19 cellular contexts compared by ENCODE assay signal in the genomic region with DNA sequence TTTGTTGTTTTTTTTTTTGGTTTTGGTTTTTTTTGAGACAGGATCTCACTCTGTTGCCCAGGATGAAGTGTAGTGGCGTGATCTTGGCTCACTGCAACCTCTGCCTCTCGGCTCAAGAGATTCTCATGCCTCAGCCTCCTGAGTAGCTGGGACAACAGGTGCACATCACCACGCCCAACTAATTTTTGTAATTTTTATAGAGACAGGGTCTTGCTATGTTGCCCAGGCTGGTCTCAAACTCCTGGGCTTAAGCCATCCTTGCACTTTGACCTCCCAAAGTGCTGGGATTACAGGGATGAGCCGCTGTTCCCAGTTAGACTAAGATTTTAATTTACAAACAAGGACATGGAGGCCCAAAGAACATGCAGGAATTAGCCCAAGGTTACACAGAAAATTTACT.
"Had no signal": no experiment of that assay in that cellular context is flagged by ENCODE, and none has a peak within 500 bp of the region (broad histone marks: within the 10 kb centered on the region; RNA-seq: fewer than 3 reads in every experiment).

No MANE protein-coding gene starts in this region.

- ATAC-seq: Panc1, Right ventricle myocardium inferior, SK-N-SH treated with all-trans-retinoic acid at 6 μM for 48 hours, T-cell had no signal

- H3K27me3 Mint-ChIP-seq: T-cell had no signal

- H3K9me3 ChIP-seq: SJCRH30 had no signal

- H3K27me3 ChIP-seq: SJCRH30 had no signal

- H3K27ac ChIP-seq: PC-9, RWPE1, SJCRH30, SK-N-MC had no signal

- H3K9me3 Mint-ChIP-seq: T-cell had no signal

- H3K4me3 Mint-ChIP-seq: T-cell had no signal

- H3K4me3 ChIP-seq: PC-9, SJCRH30, SK-N-MC had no signal

- DNase-seq: MM.1S, MV-4-11, NCI-H1105, NCI-H1417 treated with DMSO at 0.1 percent for 48 hours, NCI-H1436 treated with DMSO at 0.1 percent for 48 hours, NCI-H1694 treated with DMSO at 0.1 percent for 48 hours, NCI-H2227 treated with DMSO at 0.1 percent for 48 hours, NCI-H446, NCI-H524 treated with DMSO at 0.1 percent for 48 hours, NCI-H526 treated with DMSO at 0.1 percent for 48 hours, PC-9, SIG-M5, T-cell had no signal
